8 cellular contexts compared by ENCODE assay signal in the genomic region with DNA sequence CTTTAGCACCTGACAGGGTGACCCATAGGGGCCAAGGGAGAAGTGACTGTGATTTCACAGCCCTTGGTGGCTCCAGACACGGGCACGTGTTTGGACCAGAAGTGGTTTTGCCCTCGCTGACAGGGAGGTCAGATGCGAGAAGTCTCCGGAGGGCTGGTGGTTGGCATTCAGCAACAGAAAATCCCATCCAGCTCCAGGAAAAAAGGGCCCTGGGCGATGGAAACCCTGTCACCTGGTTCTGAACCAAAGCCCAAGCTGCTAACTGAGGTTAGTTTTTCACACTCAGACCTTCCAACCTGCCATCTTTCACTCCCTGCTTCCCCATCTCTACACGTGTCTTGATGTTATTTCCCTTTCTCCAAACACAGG.
A peak's percentile ranks its signal among the peaks of the same experiment; 100 is the strongest.
DNase-seq lines count a peak whose midpoint lies in the region; ATAC-seq, FAIRE-seq and TF ChIP-seq lines count a peak whose summit lies in the region.

No MANE protein-coding gene starts in this region.

- BruUV-seq in OCI-LY7 (replicated peaks; lab: Mats Ljungman, UMichigan), result no TSS peak

- peaks cover 3% of the 10 kb centered on the region for H4K20me1 ChIP-seq in OCI-LY7 (ENCODE audit: insufficient read depth, low read length)

- ATAC-seq in GM21390 (IDR thresholded peaks at IDR 0.05; ENCODE audit: unreplicated experiment), result peak; percentile 28
- ATAC-seq in gastrocnemius medialis, result peak; percentile 2 to 6

- DNase-seq in Kasumi-1 (lab: John Stamatoyannopoulos, UW) (peak; percentile 50 to 59), head of caudate nucleus (peak in 40 of 42 donors; percentile 11 to 79 (median 45)), gastrocnemius medialis (peak in 1 of 2 donors; percentile 28), ecto neural progenitor cell (ENCODE audit: low spot score) (no peak), 8988T (no peak), RCC 7860 (ENCODE audit: low spot score) (no peak), OCI-LY7 (ENCODE audit: low spot score) (no peak)

- no peak overlapping the region for H2AFZ ChIP-seq in OCI-LY7 (ENCODE audit: low read length)

- H3K9me3 ChIP-seq in gastrocnemius medialis (no peaks in the 10 kb centered on the region), OCI-LY7 (ENCODE audit: low read length) (no peaks in the 10 kb centered on the region)

- H3K27me3 ChIP-seq in gastrocnemius medialis, result no peaks in the 10 kb centered on the region

- H3K36me3 ChIP-seq in gastrocnemius medialis (no peaks in the 10 kb centered on the region), OCI-LY7 (ENCODE audit: insufficient read depth, low read length) (no peaks in the 10 kb centered on the region)

- no peak for TF ChIP-seq CTCF in gastrocnemius medialis (IDR thresholded peaks at IDR 0.05 in 4 of 5, conservative IDR thresholded peaks at IDR 0.05 in 1 of 5)
- TF ChIP-seq CTCF in OCI-LY7 (conservative IDR thresholded peaks at IDR 0.05; ENCODE audit: low read length), result no peak

- POLR2A ChIA-PET in OCI-LY7 (lab: Charles Lee), result interaction anchor here (0.6 to 1.0 kb wide), 4 partner anchors 11 to 292 kb away, joined by 3 to 4 read pairs (median 4); no protein-coding TSS in a partner anchor

- CTCF ChIA-PET in OCI-LY7 (lab: Charles Lee; ENCODE audit: unreplicated experiment), result interaction anchor here (0.6 kb wide), 1 partner anchor 298 kb away, joined by 3 read pairs; no protein-coding TSS in a partner anchor

- H3K4me3 ChIP-seq in gastrocnemius medialis, result peak overlapping the region; percentile 45 to 68 (median 56)
- no peak overlapping the region for H3K4me3 ChIP-seq in OCI-LY7 (ENCODE audit: low read depth, low read length, poor library complexity, severe bottlenecking)

- intact Hi-C loops in head of caudate nucleus (cut with DNase I) (loop anchor here (10.0 kb wide), 1 partner anchor 270 kb away; a partner anchor contains a TSS), gastrocnemius medialis (cut with DNase I; ENCODE audit: low total_unique reads) (loop anchor here (10.0 kb wide), 1 partner anchor 580 kb away; no protein-coding TSS in a partner anchor), OCI-LY7 (cut with micrococcal nuclease; ENCODE audit: unreplicated experiment) (no loop called here)

- H3K27ac ChIP-seq in gastrocnemius medialis (peak overlapping the region; percentile 76 to 87 (median 80)), OCI-LY7 (ENCODE audit: low read depth, low read length, poor library complexity, severe bottlenecking) (no peak overlapping the region)

- H3K4me1 ChIP-seq in gastrocnemius medialis, result peaks cover 33 to 43% of the 10 kb centered on the region in 2 donors
- H3K4me1 ChIP-seq in OCI-LY7 (ENCODE audit: insufficient read depth, low read length, poor library complexity, severe bottlenecking), result peaks cover 12% of the 10 kb centered on the region

- H3K4me2 ChIP-seq in OCI-LY7 (ENCODE audit: low read length), result no peak overlapping the region

- H3K79me2 ChIP-seq in OCI-LY7 (ENCODE audit: insufficient read depth, low read depth, low read length), result no peaks in the 10 kb centered on the region

- FAIRE-seq in RCC 7860 (lab: Jason Lieb, UNC), result no peak

- H3K9me2 ChIP-seq in OCI-LY7 (ENCODE audit: insufficient read depth, low read length), result no peaks in the 10 kb centered on the region

- in situ Hi-C loops in gastrocnemius medialis (cut with MboI; ENCODE audit: low sequenced_read_pairs in 4 of 4), result no loop called here

- no peak for TF ChIP-seq POLR2A in gastrocnemius medialis (IDR thresholded peaks at IDR 0.05)

Comparison
In these comparisons a context has a peak if more than half of its experiments do, and no peak if none do; other contexts are left out.
1. DNase-seq: peak in Kasumi-1 (2 of 2) and head of caudate nucleus (40 of 42); none in ecto neural progenitor cell (single experiment), 8988T (single experiment), RCC 7860 (single experiment) and OCI-LY7 (single experiment).